11 cellular contexts compared by ENCODE assay signal in genomic region chr20:43558412-43559146, GRCh38. TPM values are rescaled to one million over a fixed set of nuclear protein-coding genes. Genes with fewer than 3 reads are reported as not detected.
A peak's percentile ranks its signal among the peaks of the same experiment; 100 is the strongest.
DNase-seq lines count a peak whose midpoint lies in the region; ATAC-seq and TF ChIP-seq lines count a peak whose summit lies in the region.
"Had no signal": no experiment of that assay in that cellular context is flagged by ENCODE, and none has a peak within 500 bp of the region (broad histone marks: within the 10 kb centered on the region; RNA-seq: fewer than 3 reads in every experiment).

TSS of gene SGK2 (plus strand) at chr20:43559027. CDS start at chr20:43566496, 7,469 bp downstream.

- H3K79me2 ChIP-seq in trophoblast cell (ENCODE audit: control insufficient read depth, insufficient read depth, low read length, poor library complexity) = no peaks in the 10 kb centered on the region

- no peak within 1 kb of the TSS for H3K18ac ChIP-seq in trophoblast cell (ENCODE audit: low read length)

- H3K9me3 ChIP-seq in trophoblast cell (ENCODE audit: insufficient read depth, low read depth, low read length) (peaks cover 1% of the 10 kb centered on the region), esophagus muscularis mucosa (no peaks in the 10 kb centered on the region), A673 (ENCODE audit: low read depth, low read length, poor library complexity, severe bottlenecking) (no peaks in the 10 kb centered on the region)
- H3K9me3 ChIP-seq: neutrophil had no signal

- no peak within 1 kb of the TSS for H4K12ac ChIP-seq in trophoblast cell (ENCODE audit: low read depth, low read length)

- TF ChIP-seq CTCF in VCaP (conservative IDR thresholded peaks at IDR 0.05) (no peak), esophagus muscularis mucosa (IDR thresholded peaks at IDR 0.05) (no peak), A673 (conservative IDR thresholded peaks at IDR 0.05; ENCODE audit: low read depth, low read length) (no peak)

- H3K4ac ChIP-seq in trophoblast cell (ENCODE audit: low read depth, low read length) = no peak within 1 kb of the TSS

- H2BK12ac ChIP-seq in trophoblast cell (ENCODE audit: low read length) = no peak within 1 kb of the TSS

- H3K4me1 ChIP-seq in trophoblast cell (ENCODE audit: control insufficient read depth in 1 of 2, insufficient read depth in 2 of 2, low read length in 2 of 2) (peaks cover 8 to 12% of the 10 kb centered on the region in 2 experiments), esophagus muscularis mucosa (no peaks in the 10 kb centered on the region), A673 (ENCODE audit: insufficient read depth, low read length, poor library complexity, severe bottlenecking) (no peaks in the 10 kb centered on the region)

- POLR2A ChIA-PET in A673 (lab: Charles Lee; ENCODE audit: low non-redundant PET) = no interaction called here

- no peak for TF ChIP-seq EP300 in esophagus muscularis mucosa (IDR thresholded peaks at IDR 0.05)

- CTCF ChIA-PET in A673 (lab: Charles Lee) = no interaction called here

- peaks cover 2% of the 10 kb centered on the region for H3K79me1 ChIP-seq in trophoblast cell (ENCODE audit: low read length)

- peak; percentile 52 for DNase-seq in ELR (ENCODE audit: low read depth)
- peak; percentile 61 for DNase-seq in iris pigment epithelial cell (ENCODE audit: low read depth)
- DNase-seq in trophoblast cell = peak; percentile 60 to 64
- DNase-seq in stimulated activated CD4-positive, alpha-beta T cell treated with anti-CD3 and anti-CD28 coated beads, Interleukin-12 subunit alpha, Interleukin-12 subunit beta, amount 100 ng/mL, for 4 hours = no peak
- no peak for DNase-seq in esophagus muscularis mucosa (ENCODE audit: extremely low spot score)
- DNase-seq in A673 (ENCODE audit: low spot score) = no peak
- DNase-seq: activated CD4-positive, alpha-beta T cell treated with anti-CD3 and anti-CD28 coated beads for 1 hour; activated naive CD8-positive, alpha-beta T cell treated with anti-CD3 and anti-CD28 coated beads for 36 hours had no signal

- no peak within 1 kb of the TSS for H2AFZ ChIP-seq in trophoblast cell (ENCODE audit: insufficient read depth, low read length, poor library complexity)

- no peak within 1 kb of the TSS for H3K23ac ChIP-seq in trophoblast cell (ENCODE audit: low read length)

- no TSS peak for BruUV-seq in A673 (replicated peaks; lab: Mats Ljungman, UMichigan)

- intact Hi-C loops in esophagus muscularis mucosa (cut with DNase I) = no loop called here
- intact Hi-C loops in A673 (cut with micrococcal nuclease; ENCODE audit: unreplicated experiment) = no loop called here

- TF ChIP-seq POLR2A in esophagus muscularis mucosa (IDR thresholded peaks at IDR 0.05; ENCODE audit: low read depth) (no peak), GM18505 (IDR thresholded peaks at IDR 0.05; ENCODE audit: borderline replicate concordance, extremely low read depth, insufficient read depth, insufficient read length) (no peak)

- no CpG with 5 or more reads among the region's 12 CpGs for WGBS in trophoblast cell (ENCODE audit: extremely low coverage, insufficient coverage, insufficient read length)
- WGBS in esophagus muscularis mucosa = 78% methylated on average over 12 of the region's 12 CpGs

- H3K4me2 ChIP-seq in trophoblast cell (ENCODE audit: low read length) = no peak within 1 kb of the TSS

- H4K8ac ChIP-seq in trophoblast cell (ENCODE audit: low read depth, low read length) = peak within 1 kb of the TSS; percentile 30

- no peak within 1 kb of the TSS for H2BK5ac ChIP-seq in trophoblast cell (ENCODE audit: low read depth, low read length, poor library complexity)

- H3K27ac ChIP-seq in VCaP = peak within 1 kb of the TSS; percentile 84
- no peak within 1 kb of the TSS for H3K27ac ChIP-seq in trophoblast cell (ENCODE audit: low read depth, low read length)
- no peak within 1 kb of the TSS for H3K27ac ChIP-seq in esophagus muscularis mucosa (replicated peaks in 1 of 4)
- H3K27ac ChIP-seq in A673 (ENCODE audit: low read depth, low read length, poor library complexity, severe bottlenecking) = no peak within 1 kb of the TSS
- H3K27ac ChIP-seq: neutrophil had no signal

- ATAC-seq in GM18505 (IDR thresholded peaks at IDR 0.05; ENCODE audit: unreplicated experiment) = no peak

- H3K4me3 ChIP-seq in trophoblast cell (ENCODE audit: low read depth, low read length) (no peak within 1 kb of the TSS), esophagus muscularis mucosa (no peak within 1 kb of the TSS), A673 (ENCODE audit: low read depth, low read length, poor library complexity, severe bottlenecking) (no peak within 1 kb of the TSS)

- H2BK120ac ChIP-seq in trophoblast cell (ENCODE audit: insufficient read depth, low read length, poor library complexity) = no peak within 1 kb of the TSS

- no peak within 1 kb of the TSS for H2AK5ac ChIP-seq in trophoblast cell (ENCODE audit: low read length)

- no peak within 1 kb of the TSS for H4K91ac ChIP-seq in trophoblast cell (ENCODE audit: low read depth, low read length)

- H3K36me3 ChIP-seq in trophoblast cell (ENCODE audit: control insufficient read depth in 1 of 2, insufficient read depth in 2 of 2, low read length in 2 of 2) = no peaks in the 10 kb centered on the region
- H3K36me3 ChIP-seq in esophagus muscularis mucosa = no peaks in the 10 kb centered on the region
- H3K36me3 ChIP-seq in A673 (ENCODE audit: insufficient read depth, low read length, poor library complexity, severe bottlenecking) = no peaks in the 10 kb centered on the region
- H3K36me3 ChIP-seq: neutrophil had no signal

- no peak within 1 kb of the TSS for H3K9ac ChIP-seq in trophoblast cell (ENCODE audit: low read length)

- no peak within 1 kb of the TSS for H3K14ac ChIP-seq in trophoblast cell (ENCODE audit: low read length)

- no peaks in the 10 kb centered on the region for H3K27me3 ChIP-seq in trophoblast cell (ENCODE audit: insufficient read depth, low read length)
- no peaks in the 10 kb centered on the region for H3K27me3 ChIP-seq in esophagus muscularis mucosa
- no peaks in the 10 kb centered on the region for H3K27me3 ChIP-seq in A673 (replicated peaks; ENCODE audit: insufficient read depth, low read depth, low read length, poor library complexity)
- H3K27me3 ChIP-seq: neutrophil had no signal

RNA-seq across cellular contexts. Expression of gene SGK2, which starts in this region (rescaled TPM):
- polyA plus RNA-seq in trophoblast cell (2013) = 0.56 and 0.61 TPM in 2 replicates
- total RNA-seq in esophagus muscularis mucosa = 1 to 10 TPM in 1 of 4 donors, under 1 TPM in 2, not detected in 1; 0.42 to 1.3 (median 0.66) TPM
- total RNA-seq in A673 (2021) = 0.13 and 1.1 TPM in 2 replicates

Comparison
In these comparisons a context has a peak if more than half of its experiments do, and no peak if none do; other contexts are left out.
1. DNase-seq: peak in ELR (single experiment), iris pigment epithelial cell (single experiment) and trophoblast cell (2 of 2); none in stimulated activated CD4-positive, alpha-beta T cell treated with anti-CD3 and anti-CD28 coated beads, Interleukin-12 subunit alpha, Interleukin-12 subunit beta, amount 100 ng/mL, for 4 hours (single experiment), esophagus muscularis mucosa (single experiment) and A673 (single experiment).